In the genomic region with DNA sequence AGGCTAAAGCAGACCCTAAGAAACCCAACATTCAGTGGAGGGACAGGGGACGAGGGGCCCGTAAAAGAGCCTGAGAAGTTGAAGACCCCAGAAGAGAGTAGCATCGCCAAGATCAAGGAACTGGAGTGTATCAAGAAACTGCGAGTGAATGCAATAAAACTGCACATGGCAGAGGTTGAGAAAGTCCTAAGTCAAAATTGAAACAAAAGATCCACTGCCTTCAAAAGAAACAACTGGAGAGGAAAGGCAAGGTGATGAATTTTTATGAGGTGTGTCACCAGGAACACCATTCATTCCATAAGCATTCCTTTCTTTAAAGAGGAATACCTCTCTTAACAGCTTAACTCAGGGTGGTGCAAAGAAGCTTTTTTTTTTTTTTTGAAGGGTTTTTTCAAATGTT, we compare ENCODE assay signal across 1 cellular context.
TF ChIP-seq lines count a peak whose summit lies in the region.

No MANE protein-coding gene starts in this region.

TF ChIP-seq in IMR-90, 13 proteins besides CTCF, POLR2A, EP300 and RAD21 (continued from another document):
- TF ChIP-seq USF2 (IDR thresholded peaks at IDR 0.05; ENCODE audit: low read depth, low read length), result no peak
- TF ChIP-seq RFX5 (IDR thresholded peaks at IDR 0.05; ENCODE audit: low read depth, low read length), result no peak
- TF ChIP-seq, protein P1, sequence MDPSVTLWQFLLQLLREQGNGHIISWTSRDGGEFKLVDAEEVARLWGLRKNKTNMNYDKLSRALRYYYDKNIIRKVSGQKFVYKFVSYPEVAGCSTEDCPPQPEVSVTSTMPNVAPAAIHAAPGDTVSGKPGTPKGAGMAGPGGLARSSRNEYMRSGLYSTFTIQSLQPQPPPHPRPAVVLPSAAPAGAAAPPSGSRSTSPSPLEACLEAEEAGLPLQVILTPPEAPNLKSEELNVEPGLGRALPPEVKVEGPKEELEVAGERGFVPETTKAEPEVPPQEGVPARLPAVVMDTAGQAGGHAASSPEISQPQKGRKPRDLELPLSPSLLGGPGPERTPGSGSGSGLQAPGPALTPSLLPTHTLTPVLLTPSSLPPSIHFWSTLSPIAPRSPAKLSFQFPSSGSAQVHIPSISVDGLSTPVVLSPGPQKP (IDR thresholded peaks at IDR 0.05; ENCODE audit: borderline replicate concordance, low read depth, low read length), result no peak
- TF ChIP-seq MAFK (IDR thresholded peaks at IDR 0.05; ENCODE audit: low read depth, low read length), result no peak
- TF ChIP-seq MXI1 (IDR thresholded peaks at IDR 0.05; ENCODE audit: borderline replicate concordance, low read depth, low read length), result no peak
- no peak for TF ChIP-seq FOS (IDR thresholded peaks at IDR 0.05; ENCODE audit: low read depth, low read length)
- TF ChIP-seq CEBPB (IDR thresholded peaks at IDR 0.05; ENCODE audit: low read depth, low read length), result no peak
- no peak for TF ChIP-seq SMC3 (IDR thresholded peaks at IDR 0.05; ENCODE audit: low read depth, low read length)
- TF ChIP-seq NFE2L2 (IDR thresholded peaks at IDR 0.05; ENCODE audit: low read depth, low read length), result no peak
- no peak for TF ChIP-seq MAZ (IDR thresholded peaks at IDR 0.05; ENCODE audit: borderline replicate concordance, low read depth, low read length)
- TF ChIP-seq CHD1 (IDR thresholded peaks at IDR 0.05; ENCODE audit: low read depth, low read length), result no peak
- TF ChIP-seq RCOR1 (IDR thresholded peaks at IDR 0.05; ENCODE audit: insufficient replicate concordance, low read length), result no peak
TF ChIP-seq in IMR-90: peak in this region for 0.
